In genomic region chr4:137124278-137124932, GRCh38 we compare ENCODE assay signal across 8 cellular contexts.
DNase-seq lines count a peak whose midpoint lies in the region; FAIRE-seq and TF ChIP-seq lines count a peak whose summit lies in the region.

No MANE protein-coding gene starts in this region.

- H3K27me3 ChIP-seq in H9 (ENCODE audit: insufficient read depth, low read length) (no peaks in the 10 kb centered on the region), esophagus muscularis mucosa (no peaks in the 10 kb centered on the region), neural progenitor cell (no peaks in the 10 kb centered on the region)

- no peak overlapping the region for H2BK5ac ChIP-seq in H9 (ENCODE audit: insufficient read length, low read length)

- no peak overlapping the region for H4K91ac ChIP-seq in H9 (ENCODE audit: insufficient read length, low read depth, low read length)

- no peak overlapping the region for H3T11ph ChIP-seq in H9 (ENCODE audit: low read length)

- no peak for TF ChIP-seq EP300 in esophagus muscularis mucosa (IDR thresholded peaks at IDR 0.05)

- no peaks in the 10 kb centered on the region for H3K36me3 Mint-ChIP-seq in H9 (ENCODE audit: insufficient read depth in 1 of 3, low read depth in 3 of 3)
- H3K36me3 Mint-ChIP-seq in neural progenitor cell = no peaks in the 10 kb centered on the region

- no peaks in the 10 kb centered on the region for H3K9me3 ChIP-seq in H9 (ENCODE audit: control insufficient read depth, low read depth, low read length)
- no peaks in the 10 kb centered on the region for H3K9me3 ChIP-seq in esophagus muscularis mucosa
- no peaks in the 10 kb centered on the region for H3K9me3 ChIP-seq in neural progenitor cell (ENCODE audit: low read depth)

- H3K4me2 ChIP-seq in H9 (ENCODE audit: insufficient read depth, insufficient read length, low read length) (no peak overlapping the region), neural progenitor cell (no peak overlapping the region)

- no peak overlapping the region for H3K56ac ChIP-seq in H9 (ENCODE audit: insufficient read length, low read depth, low read length)

- no peak overlapping the region for H4K8ac ChIP-seq in H9 (replicated peaks; ENCODE audit: insufficient read length, low read depth, low read length)

- H3K4me1 Mint-ChIP-seq in H9 (no peaks in the 10 kb centered on the region), neural progenitor cell (peaks cover 5% of the 10 kb centered on the region)

- H3K9me3 Mint-ChIP-seq in H9 (no peaks in the 10 kb centered on the region), neural progenitor cell (no peaks in the 10 kb centered on the region)

- no peak overlapping the region for H2BK15ac ChIP-seq in H9 (ENCODE audit: low read depth, low read length)

- H4K20me1 ChIP-seq in H9 (ENCODE audit: control insufficient read depth, insufficient read depth, insufficient read length) (no peaks in the 10 kb centered on the region), neural progenitor cell (ENCODE audit: low read depth) (no peaks in the 10 kb centered on the region)

- H3K23me2 ChIP-seq in H9 (ENCODE audit: insufficient read length, low read depth, low read length, poor library complexity, severe bottlenecking) = no peaks in the 10 kb centered on the region

- no peak overlapping the region for H2BK20ac ChIP-seq in H9 (ENCODE audit: low read depth, low read length, poor library complexity, severe bottlenecking)

- peak overlapping the region; percentile 33 to 42 (median 38) for H3K4me3 ChIP-seq in esophagus muscularis mucosa
- no peak overlapping the region for H3K4me3 ChIP-seq in neural progenitor cell

- H3K4me1 ChIP-seq in H9 (ENCODE audit: insufficient read depth, low read length) (no peaks in the 10 kb centered on the region), esophagus muscularis mucosa (no peaks in the 10 kb centered on the region), neural progenitor cell (no peaks in the 10 kb centered on the region)

- H2BK120ac ChIP-seq in H9 (ENCODE audit: low read depth, low read length, poor library complexity, severe bottlenecking) = no peak overlapping the region

- FAIRE-seq in G401.6 (lab: Jason Lieb, UNC) (peak; percentile 80), RCC 7860 (lab: Jason Lieb, UNC) (peak; percentile 86)

- no peak overlapping the region for H3K18ac ChIP-seq in H9 (ENCODE audit: insufficient read length, low read depth, low read length)

- no peaks in the 10 kb centered on the region for H3K36me3 ChIP-seq in esophagus muscularis mucosa
- no peaks in the 10 kb centered on the region for H3K36me3 ChIP-seq in neural progenitor cell

- intact Hi-C loops in esophagus muscularis mucosa (cut with DNase I) = loop anchor here (2.0 to 10.0 kb wide), 5 partner anchors 400 to 1750 kb away; no protein-coding TSS in a partner anchor

- no CpG with 5 or more reads among the region's 5 CpGs for WGBS in H9 (ENCODE audit: extremely low coverage, insufficient read length, low lambda C conversion rate)
- WGBS in esophagus muscularis mucosa = 29% methylated on average over 5 of the region's 5 CpGs

- no peaks in the 10 kb centered on the region for H3K79me2 ChIP-seq in H9 (ENCODE audit: insufficient read depth, low read length)
- no peaks in the 10 kb centered on the region for H3K79me2 ChIP-seq in neural progenitor cell (ENCODE audit: low read depth)

- DNase-seq in H9 (no peak), RCC 7860 (ENCODE audit: low spot score) (peak; percentile 68), esophagus muscularis mucosa (ENCODE audit: extremely low spot score) (no peak), neural progenitor cell (ENCODE audit: low spot score) (peak; percentile 61)
- DNase-seq in central memory CD4-positive, alpha-beta T cell = no peak
- no peak for DNase-seq in stimulated activated naive CD4-positive, alpha-beta T cell treated with Interleukin-2 at 50 U/mL for 16 hours (lab: John Stamatoyannopoulos, UW)

- H3K4ac ChIP-seq in H9 (ENCODE audit: low read depth, low read length) = no peak overlapping the region

- no peak for TF ChIP-seq POLR2A in esophagus muscularis mucosa (IDR thresholded peaks at IDR 0.05; ENCODE audit: low read depth)

- no peak overlapping the region for H3K23ac ChIP-seq in H9 (ENCODE audit: insufficient read length, low read depth, low read length)

- H2BK12ac ChIP-seq in H9 (ENCODE audit: insufficient read length, low read depth, low read length) = no peak overlapping the region

- no peak overlapping the region for H3K27ac ChIP-seq in H9 (ENCODE audit: insufficient read length, low read depth, low read length)
- no peak overlapping the region for H3K27ac ChIP-seq in esophagus muscularis mucosa (replicated peaks in 1 of 4)
- no peak overlapping the region for H3K27ac ChIP-seq in neural progenitor cell

- H3K27me3 Mint-ChIP-seq in H9 (ENCODE audit: low read depth) (no peaks in the 10 kb centered on the region), neural progenitor cell (ENCODE audit: insufficient read depth, low read depth) (no peaks in the 10 kb centered on the region)

- H3K4me3 Mint-ChIP-seq in H9 (no peak overlapping the region), neural progenitor cell (no peak overlapping the region)

- H3K79me1 ChIP-seq in H9 (ENCODE audit: insufficient read depth, low read depth, low read length, poor library complexity, severe bottlenecking) = no peaks in the 10 kb centered on the region

- peak; percentile 73 for TF ChIP-seq CTCF in H9 (conservative IDR thresholded peaks at IDR 0.05)
- TF ChIP-seq CTCF in LNCAP (IDR thresholded peaks at IDR 0.05) = peak; percentile 67
- TF ChIP-seq CTCF in esophagus muscularis mucosa (IDR thresholded peaks at IDR 0.05) = peak; percentile 66 to 70 (median 68)
- peak; percentile 69 for TF ChIP-seq CTCF in neural progenitor cell (IDR thresholded peaks at IDR 0.05)

- H3K27ac Mint-ChIP-seq in H9 = no peak overlapping the region
- H3K27ac Mint-ChIP-seq in neural progenitor cell = no peak overlapping the region

- H2AFZ ChIP-seq in H9 (ENCODE audit: low read length) (no peak overlapping the region), neural progenitor cell (replicated peaks) (peak overlapping the region; percentile 41)

- no peak overlapping the region for H3K9ac ChIP-seq in H9 (ENCODE audit: extremely low read depth, insufficient read length, low read length)
- H3K9ac ChIP-seq in neural progenitor cell = no peak overlapping the region

- no peak overlapping the region for H4K5ac ChIP-seq in H9 (ENCODE audit: insufficient read length, low read depth, low read length)

- no peak overlapping the region for H3K14ac ChIP-seq in H9 (ENCODE audit: insufficient read depth, low read length)

- H2AK5ac ChIP-seq in H9 (ENCODE audit: insufficient read length, low read length) = no peak overlapping the region

- H3F3A ChIP-seq in neural progenitor cell (ENCODE audit: low read depth) = no peaks in the 10 kb centered on the region

Comparison
In these comparisons a context has a peak if more than half of its experiments do, and no peak if none do; other contexts are left out.
1. DNase-seq: peak in RCC 7860 (single experiment) and neural progenitor cell (single experiment); none in H9 (single experiment), esophagus muscularis mucosa (single experiment), central memory CD4-positive, alpha-beta T cell (single experiment) and stimulated activated naive CD4-positive, alpha-beta T cell treated with Interleukin-2 at 50 U/mL for 16 hours (single experiment).
2. Peak in every context shown above with its lines, with median percentiles within 50 percentile points of each other: CTCF ChIP-seq.